ENCODE assay signal across 1 cellular context in genomic region chr1:228082260-228082974, GRCh38.
TF ChIP-seq lines count a peak whose summit lies in the region.

ARF1 (plus strand) TSS chr1:228082708; CDS start chr1:228097115, 14,407 bp downstream.

TF ChIP-seq in HepG2, 621 proteins besides CTCF, POLR2A, EP300 and RAD21 (continued from another document and continues in another):
- TF ChIP-seq MAZ (IDR thresholded peaks at IDR 0.05; ENCODE audit: borderline replicate concordance, low read depth, low read length) (no peak), MAZ (CRISPR knock-in tag; IDR thresholded peaks at IDR 0.05; ENCODE audit: low read depth) (peak; percentile 20; the same call in 1 of the 2 replicates), RAD51 (IDR thresholded peaks at IDR 0.05; ENCODE audit: borderline replicate concordance) (no peak), SIX1 (CRISPR knock-in tag; IDR thresholded peaks at IDR 0.05; ENCODE audit: borderline replicate concordance) (0 out of 2 replicates have a peak, but pooled peaks have one; percentile 9), ZNF780A (CRISPR knock-in tag; IDR thresholded peaks at IDR 0.05) (peak; percentile 79; the same call in 1 of the 2 replicates), HDAC6 (IDR thresholded peaks at IDR 0.05; ENCODE audit: low read depth, low read length) (no peak), ATM (IDR thresholded peaks at IDR 0.05; ENCODE audit: borderline replicate concordance) (no peak), ZNF749 (CRISPR knock-in tag; IDR thresholded peaks at IDR 0.05; ENCODE audit: borderline replicate concordance) (no peak), YEATS4 (CRISPR knock-in tag; IDR thresholded peaks at IDR 0.05; ENCODE audit: borderline replicate concordance) (peak; percentile 98), MXD4 (CRISPR knock-in tag; IDR thresholded peaks at IDR 0.05) (no peak), SRSF9 (IDR thresholded peaks at IDR 0.05; ENCODE audit: borderline replicate concordance, insufficient read depth, low read depth, low read length, poor library complexity, severe bottlenecking) (no peak), HMG20B (CRISPR knock-in tag; conservative IDR thresholded peaks at IDR 0.05) (no peak), RORA (CRISPR knock-in tag; IDR thresholded peaks at IDR 0.05) (no peak), BCL6 (CRISPR knock-in tag; IDR thresholded peaks at IDR 0.05) (peak; percentile 16; the same call in 1 of the 2 replicates), PHF8 (CRISPR knock-in tag; IDR thresholded peaks at IDR 0.05) (peak; percentile 86), MTA3 (CRISPR knock-in tag; IDR thresholded peaks at IDR 0.05) (no peak), ZNF234 (CRISPR knock-in tag; conservative IDR thresholded peaks at IDR 0.05) (no peak; the same call in 1 of the 2 replicates), HOXA9 (CRISPR knock-in tag; IDR thresholded peaks at IDR 0.05; ENCODE audit: borderline replicate concordance) (peak; percentile 91; the same call in 1 of the 2 replicates), NONO (IDR thresholded peaks at IDR 0.05) (no peak), NONO (CRISPR knock-in tag; conservative IDR thresholded peaks at IDR 0.05) (peak; percentile 76), ZXDC (CRISPR knock-in tag; IDR thresholded peaks at IDR 0.05) (peak; percentile 54; the same call in 1 of the 2 replicates), ZEB1 (IDR thresholded peaks at IDR 0.05; ENCODE audit: insufficient replicate concordance, low read depth) (no peak), MEIS1 (CRISPR knock-in tag; IDR thresholded peaks at IDR 0.05; ENCODE audit: borderline replicate concordance) (0 out of 2 replicates have a peak, but pooled peaks have one; percentile 37), MAFK (conservative IDR thresholded peaks at IDR 0.05 in 1 of 2, IDR thresholded peaks at IDR 0.05 in 1 of 2; ENCODE audit: low read length in 2 of 2) (no peak), PPARG (CRISPR knock-in tag; conservative IDR thresholded peaks at IDR 0.05) (0 out of 2 replicates have a peak, but pooled peaks have one; percentile 14), DRAP1 (CRISPR knock-in tag; IDR thresholded peaks at IDR 0.05) (peak; percentile 69), NCOA1 (CRISPR knock-in tag; IDR thresholded peaks at IDR 0.05) (peak; percentile 74; the same call in 1 of the 2 replicates), ZBTB46 (CRISPR knock-in tag; IDR thresholded peaks at IDR 0.05; ENCODE audit: borderline replicate concordance) (no peak), HNF1A (IDR thresholded peaks at IDR 0.05; ENCODE audit: low read depth) (no peak), HNF1A (CRISPR knock-in tag; IDR thresholded peaks at IDR 0.05; ENCODE audit: borderline replicate concordance) (no peak), ISL2 (CRISPR knock-in tag; IDR thresholded peaks at IDR 0.05) (peak; percentile 51; the same call in 1 of the 2 replicates), MATR3 (CRISPR knock-in tag; IDR thresholded peaks at IDR 0.05) (no peak), ZSCAN20 (CRISPR knock-in tag; IDR thresholded peaks at IDR 0.05; ENCODE audit: borderline replicate concordance) (0 out of 2 replicates have a peak, but pooled peaks have one; percentile 43), ELK4 (CRISPR knock-in tag; IDR thresholded peaks at IDR 0.05; ENCODE audit: borderline replicate concordance) (no peak), HIVEP1 (CRISPR knock-in tag; IDR thresholded peaks at IDR 0.05) (peak; percentile 73), NFATC3 (CRISPR knock-in tag; IDR thresholded peaks at IDR 0.05) (no peak), NBN (conservative IDR thresholded peaks at IDR 0.05) (no peak), ZNF142 (CRISPR knock-in tag; IDR thresholded peaks at IDR 0.05) (no peak), FOXO1 (CRISPR knock-in tag; IDR thresholded peaks at IDR 0.05) (peak; percentile 29), TP53 (CRISPR knock-in tag; conservative IDR thresholded peaks at IDR 0.05) (no peak), ZFP41 (CRISPR knock-in tag; IDR thresholded peaks at IDR 0.05; ENCODE audit: borderline replicate concordance) (no peak), PATZ1 (CRISPR knock-in tag; IDR thresholded peaks at IDR 0.05) (no peak; the same call in 1 of the 2 replicates), KDM2A (CRISPR knock-in tag; IDR thresholded peaks at IDR 0.05; ENCODE audit: borderline replicate concordance, low read depth) (peak; percentile 73; the same call in 1 of the 2 replicates), MTERF4 (CRISPR knock-in tag; IDR thresholded peaks at IDR 0.05) (peak; percentile 44), ZNF792 (CRISPR knock-in tag; IDR thresholded peaks at IDR 0.05) (0 out of 2 replicates have a peak, but pooled peaks have one; percentile 17), PHF21A (CRISPR knock-in tag; IDR thresholded peaks at IDR 0.05) (no peak), ZNF501 (CRISPR knock-in tag; IDR thresholded peaks at IDR 0.05) (no peak)
